In genomic region chr10:89649051-89649450, GRCh38 we compare ENCODE assay signal across 32 cellular contexts.
"Had no signal": no experiment of that assay in that cellular context is flagged by ENCODE, and none has a peak within 500 bp of the region (broad histone marks: within the 10 kb centered on the region; RNA-seq: fewer than 3 reads in every experiment).

No MANE protein-coding gene starts in this region.

- H3K9me3 ChIP-seq: body of pancreas, breast epithelium, SJCRH30 had no signal

- H3K9me3 Mint-ChIP-seq: activated CD4-positive, alpha-beta memory T cell treated with anti-CD3 and anti-CD28 coated beads, Interleukin-2, amount 10 ng/mL, durations not matched to agents 7 days and 5 days; activated naive CD8-positive, alpha-beta T cell treated with anti-CD3 and anti-CD28 coated beads for 36 hours had no signal

- ATAC-seq: activated CD8-positive, alpha-beta memory T cell treated with anti-CD3 and anti-CD28 coated beads, Interleukin-2, amount 10 ng/mL, durations not matched to agents 7 days and 5 days; body of pancreas; Panc1 had no signal

- H3K27me3 ChIP-seq: body of pancreas, breast epithelium, MG63, SJCRH30 had no signal

- H3K36me3 Mint-ChIP-seq: activated CD8-positive, alpha-beta memory T cell treated with anti-CD3 and anti-CD28 coated beads, Interleukin-2, amount 10 ng/mL, durations not matched to agents 7 days and 5 days; activated naive CD8-positive, alpha-beta T cell treated with anti-CD3 and anti-CD28 coated beads for 36 hours had no signal

- H3K4me3 ChIP-seq: body of pancreas, breast epithelium, MG63, SJCRH30, SK-N-MC had no signal

- H3K27ac Mint-ChIP-seq: activated CD4-positive, alpha-beta memory T cell treated with anti-CD3 and anti-CD28 coated beads, Interleukin-2, amount 10 ng/mL, durations not matched to agents 7 days and 5 days; activated CD8-positive, alpha-beta memory T cell treated with anti-CD3 and anti-CD28 coated beads, Interleukin-2, amount 10 ng/mL, durations not matched to agents 7 days and 5 days; activated naive CD8-positive, alpha-beta T cell treated with anti-CD3 and anti-CD28 coated beads for 36 hours had no signal

- DNase-seq: activated CD4-positive, alpha-beta memory T cell treated with anti-CD3 and anti-CD28 coated beads, Interleukin-2, amount 10 ng/mL, durations not matched to agents 7 days and 5 days; activated CD4-positive, alpha-beta T cell treated with anti-CD3 and anti-CD28 coated beads for 1 hour; activated CD4-positive, alpha-beta T cell treated with anti-CD3 and anti-CD28 coated beads for 48 hours; activated CD4-positive, CD25-positive, alpha-beta regulatory T cell; activated CD8-positive, alpha-beta memory T cell treated with anti-CD3 and anti-CD28 coated beads for 24 hours; activated CD8-positive, alpha-beta memory T cell treated with anti-CD3 and anti-CD28 coated beads, Interleukin-2, amount 10 ng/mL, durations not matched to agents 7 days and 5 days; activated CD8-positive, alpha-beta memory T cell treated with anti-CD3 and anti-CD28 coated beads, Interleukin-2, amount 50 U/mL, for 48 hours; activated effector memory CD4-positive, alpha-beta T cell treated with Interleukin-2 at 50 U/mL for 16 hours; activated naive CD4-positive, alpha-beta T cell; activated naive CD4-positive, alpha-beta T cell treated with anti-CD3 and anti-CD28 coated beads, Interleukin-2, amount 50 U/mL, for 16 hours; activated naive CD8-positive, alpha-beta T cell treated with anti-CD3 and anti-CD28 coated beads for 36 hours; activated T-cell treated with anti-CD3 and anti-CD28 coated beads, Interleukin-2, amount 50 U/mL, for 48 hours; amygdala; body of pancreas; Kasumi-1; MG63; NCI-H1048; NCI-H1105 treated with DMSO at 0.1 percent for 48 hours; NCI-H1436 treated with DMSO at 0.1 percent for 48 hours; NCI-H1694 treated with DMSO at 0.1 percent for 48 hours; NCI-H2029; NCI-H2227 treated with DMSO at 0.1 percent for 48 hours; NCI-H510A treated with DMSO at 0.1 percent for 48 hours; NCI-H526 treated with DMSO at 0.1 percent for 48 hours; NCI-H774; SHP77; SJCRH30; T1000; WERI-Rb-1 had no signal

- H3K4me3 Mint-ChIP-seq: activated CD4-positive, alpha-beta memory T cell treated with anti-CD3 and anti-CD28 coated beads, Interleukin-2, amount 10 ng/mL, durations not matched to agents 7 days and 5 days; activated CD8-positive, alpha-beta memory T cell treated with anti-CD3 and anti-CD28 coated beads, Interleukin-2, amount 10 ng/mL, durations not matched to agents 7 days and 5 days; activated naive CD8-positive, alpha-beta T cell treated with anti-CD3 and anti-CD28 coated beads for 36 hours had no signal

- H3K27ac ChIP-seq: body of pancreas, breast epithelium, SJCRH30, SK-N-MC, WERI-Rb-1 had no signal

- H3K36me3 ChIP-seq: breast epithelium, MG63, SJCRH30 had no signal

- H3K4me1 ChIP-seq: breast epithelium had no signal
